Comparison of ENCODE assay signal across 10 cellular contexts in the genomic region with DNA sequence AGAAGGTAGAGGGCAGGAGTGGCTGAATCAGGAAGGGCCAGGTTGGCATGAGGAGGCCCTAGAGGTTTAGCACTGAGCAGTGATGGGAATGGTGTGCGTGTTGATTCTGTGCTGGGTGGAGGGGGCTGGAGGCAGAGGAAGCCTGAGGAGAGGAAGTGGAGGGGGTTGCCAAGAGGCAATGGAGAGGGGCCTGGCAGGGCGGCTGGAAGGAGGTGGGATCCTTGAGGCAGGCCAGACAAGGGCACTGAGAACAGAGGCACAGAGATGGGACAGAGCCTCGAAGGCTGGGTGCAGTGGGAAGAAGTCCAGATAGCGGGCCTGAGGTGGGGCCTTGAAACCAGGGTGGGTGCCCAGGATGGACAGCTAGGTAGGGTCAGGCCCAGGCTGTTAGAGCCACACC. TPM values are rescaled to one million over a fixed set of nuclear protein-coding genes. Genes with fewer than 3 reads are reported as not detected.
DNase-seq lines count a peak whose midpoint lies in the region; ATAC-seq and TF ChIP-seq lines count a peak whose summit lies in the region.
"Had no signal": no experiment of that assay in that cellular context is flagged by ENCODE, and none has a peak within 500 bp of the region (broad histone marks: within the 10 kb centered on the region; RNA-seq: fewer than 3 reads in every experiment).

No MANE protein-coding gene starts in this region.

- no peaks in the 10 kb centered on the region for H3K9me3 ChIP-seq in CD4-positive, alpha-beta T cell (ENCODE audit: control insufficient read depth, low read length)
- no peaks in the 10 kb centered on the region for H3K9me3 ChIP-seq in HEK293 (ENCODE audit: control insufficient read depth, insufficient read depth, low read depth, low read length)

- H3K27me3 ChIP-seq in CD4-positive, alpha-beta T cell (ENCODE audit: control insufficient read depth, insufficient read depth, low read length), result no peaks in the 10 kb centered on the region

- peak overlapping the region; percentile 85 for H3K4me3 Mint-ChIP-seq in CD4-positive, alpha-beta T cell
- peak overlapping the region; percentile 76 for H3K4me3 Mint-ChIP-seq in activated naive CD8-positive, alpha-beta T cell treated with anti-CD3 and anti-CD28 coated beads, Interleukin-2, amount 50 U/mL, for 24 hours
- peak overlapping the region; percentile 79 for H3K4me3 Mint-ChIP-seq in nephron progenitor cell

- peaks cover 15% of the 10 kb centered on the region for H3K36me3 Mint-ChIP-seq in CD4-positive, alpha-beta T cell (ENCODE audit: low read depth)
- peaks cover 41% of the 10 kb centered on the region for H3K36me3 Mint-ChIP-seq in activated naive CD8-positive, alpha-beta T cell treated with anti-CD3 and anti-CD28 coated beads, Interleukin-2, amount 50 U/mL, for 24 hours (ENCODE audit: low read depth)
- H3K36me3 Mint-ChIP-seq in nephron progenitor cell (ENCODE audit: low read depth), result peaks cover 18% of the 10 kb centered on the region

- no peak for TF ChIP-seq CTCF in CD4-positive, alpha-beta T cell (IDR thresholded peaks at IDR 0.05)
- TF ChIP-seq CTCF in HEK293 (tag by site-specific recombination; IDR thresholded peaks at IDR 0.05), result no peak
- TF ChIP-seq CTCF in nephron progenitor cell (IDR thresholded peaks at IDR 0.05), result no peak
- TF ChIP-seq CTCF in GM13977 (IDR thresholded peaks at IDR 0.05; ENCODE audit: extremely low read depth, insufficient read depth, missing control alignments), result no peak

- H3K27ac ChIP-seq in CD4-positive, alpha-beta T cell (ENCODE audit: low read depth, low read length), result peak overlapping the region; percentile 38
- H3K27ac ChIP-seq in HEK293 (ENCODE audit: extremely low read depth, low read depth, low read length), result no peak overlapping the region

- H3K9me3 Mint-ChIP-seq in CD4-positive, alpha-beta T cell, result no peaks in the 10 kb centered on the region
- no peaks in the 10 kb centered on the region for H3K9me3 Mint-ChIP-seq in activated naive CD8-positive, alpha-beta T cell treated with anti-CD3 and anti-CD28 coated beads, Interleukin-2, amount 50 U/mL, for 24 hours
- H3K9me3 Mint-ChIP-seq in nephron progenitor cell, result peaks cover 18% of the 10 kb centered on the region

- in situ Hi-C loops in GM13977 (cut with MboI; ENCODE audit: low pct_unique_long_range_greater_than_20kb, low sequenced_read_pairs, unreplicated experiment), result no loop called here

- H3K4me1 Mint-ChIP-seq in CD4-positive, alpha-beta T cell (ENCODE audit: low read depth), result peaks cover 69% of the 10 kb centered on the region
- H3K4me1 Mint-ChIP-seq in activated naive CD8-positive, alpha-beta T cell treated with anti-CD3 and anti-CD28 coated beads, Interleukin-2, amount 50 U/mL, for 24 hours, result peaks cover 54% of the 10 kb centered on the region
- H3K4me1 Mint-ChIP-seq in nephron progenitor cell, result peaks cover 35% of the 10 kb centered on the region

- no peak overlapping the region for H3K4me3 ChIP-seq in HEK293 (ENCODE audit: low read depth, low read length)

- H3K36me3 ChIP-seq in HEK293 (ENCODE audit: control insufficient read depth in 2 of 2, insufficient read depth in 1 of 2, low read length in 2 of 2), result peaks cover 0 to 16% of the 10 kb centered on the region in 2 experiments; a peak in 1 of 3 replicates

- ATAC-seq in CD4-positive, alpha-beta T cell (ENCODE audit: poor library complexity), result no peak
- ATAC-seq in activated naive CD8-positive, alpha-beta T cell treated with anti-CD3 and anti-CD28 coated beads, Interleukin-2, amount 50 U/mL, for 24 hours, result no peak

- peak overlapping the region; percentile 83 for H3K27ac Mint-ChIP-seq in CD4-positive, alpha-beta T cell
- H3K27ac Mint-ChIP-seq in activated naive CD8-positive, alpha-beta T cell treated with anti-CD3 and anti-CD28 coated beads, Interleukin-2, amount 50 U/mL, for 24 hours, result peak overlapping the region; percentile 79
- H3K27ac Mint-ChIP-seq in nephron progenitor cell, result no peak overlapping the region

- H3K27me3 Mint-ChIP-seq in CD4-positive, alpha-beta T cell, result no peaks in the 10 kb centered on the region
- H3K27me3 Mint-ChIP-seq in activated naive CD8-positive, alpha-beta T cell treated with anti-CD3 and anti-CD28 coated beads, Interleukin-2, amount 50 U/mL, for 24 hours, result no peaks in the 10 kb centered on the region
- peaks cover 2% of the 10 kb centered on the region for H3K27me3 Mint-ChIP-seq in nephron progenitor cell (ENCODE audit: low read depth, poor library complexity)

- POLR2A ChIA-PET in CD4-positive, alpha-beta T cell (lab: Charles Lee), result interaction anchor here (1.0 to 1.7 kb wide), 3 partner anchors 19 to 37 kb away, joined by 3 to 4 read pairs (median 4); no protein-coding TSS in a partner anchor
- POLR2A ChIA-PET in HEK293 (lab: Yijun Ruan, JAX), result no interaction called here

- H3K4me1 ChIP-seq in HEK293 (ENCODE audit: control insufficient read depth, insufficient read depth, low read length), result no peaks in the 10 kb centered on the region

- intact Hi-C loops in CD4-positive, alpha-beta T cell (cut with DNase I, micrococcal nuclease), result loop anchor here in 1 of 2 experiments (10.0 kb wide), 1 partner anchor 52 kb away; no protein-coding TSS in a partner anchor

- CTCF ChIA-PET in CD4-positive, alpha-beta T cell (lab: Charles Lee), result no interaction called here
- CTCF ChIA-PET in HEK293 (lab: Yijun Ruan, JAX), result no interaction called here

- no peak for DNase-seq in CD4-positive, alpha-beta T cell
- no peak for DNase-seq in activated naive CD8-positive, alpha-beta T cell treated with anti-CD3 and anti-CD28 coated beads, Interleukin-2, amount 50 U/mL, for 24 hours
- DNase-seq in nephron progenitor cell (no peak), GM13977 (ENCODE audit: low spot score) (no peak), NCI-H2171 treated with DMSO at 0.1 percent for 48 hours (lab: John Stamatoyannopoulos, UW) (no peak), SK-N-DZ (ENCODE audit: low spot score) (no peak)
- DNase-seq: NCI-H1436 treated with DMSO at 0.1 percent for 48 hours; NK-92 treated with Interleukin-12 subunit alpha and Interleukin-12 subunit beta, amount 100 ng/mL, for 24 hours; SW 1271 had no signal

TF ChIP-seq in HEK293, 187 proteins besides CTCF, POLR2A, EP300 and RAD21:
- no peak for TF ChIP-seq ZNF16 (tag by site-specific recombination; IDR thresholded peaks at IDR 0.05; ENCODE audit: low read depth)
- TF ChIP-seq ZNF239 (tag by site-specific recombination; IDR thresholded peaks at IDR 0.05), result 0 out of 2 replicates have a peak, but pooled peaks have one; percentile 44
- no peak for TF ChIP-seq GFI1B (tag by site-specific recombination; IDR thresholded peaks at IDR 0.05)
- TF ChIP-seq, protein P1, sequence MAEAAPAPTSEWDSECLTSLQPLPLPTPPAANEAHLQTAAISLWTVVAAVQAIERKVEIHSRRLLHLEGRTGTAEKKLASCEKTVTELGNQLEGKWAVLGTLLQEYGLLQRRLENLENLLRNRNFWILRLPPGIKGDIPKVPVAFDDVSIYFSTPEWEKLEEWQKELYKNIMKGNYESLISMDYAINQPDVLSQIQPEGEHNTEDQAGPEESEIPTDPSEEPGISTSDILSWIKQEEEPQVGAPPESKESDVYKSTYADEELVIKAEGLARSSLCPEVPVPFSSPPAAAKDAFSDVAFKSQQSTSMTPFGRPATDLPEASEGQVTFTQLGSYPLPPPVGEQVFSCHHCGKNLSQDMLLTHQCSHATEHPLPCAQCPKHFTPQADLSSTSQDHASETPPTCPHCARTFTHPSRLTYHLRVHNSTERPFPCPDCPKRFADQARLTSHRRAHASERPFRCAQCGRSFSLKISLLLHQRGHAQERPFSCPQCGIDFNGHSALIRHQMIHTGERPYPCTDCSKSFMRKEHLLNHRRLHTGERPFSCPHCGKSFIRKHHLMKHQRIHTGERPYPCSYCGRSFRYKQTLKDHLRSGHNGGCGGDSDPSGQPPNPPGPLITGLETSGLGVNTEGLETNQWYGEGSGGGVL (tag by site-specific recombination; IDR thresholded peaks at IDR 0.05), result peak; percentile 66

RNA-seq across cellular contexts. Expression of gene SH3BP2, which starts 24.3 kb away (rescaled TPM):
- total RNA-seq in CD4-positive, alpha-beta T cell, result 10 to 100 TPM; 30.1 to 30.5 TPM
- polyA plus RNA-seq in SK-N-DZ (2014; cell fraction: cytosol; rRNA removed), result 13.8 and 27.4 TPM in 2 replicates
- 99.4 and 107 TPM in 2 replicates for polyA plus RNA-seq in SK-N-DZ (2014; cell fraction: nucleus; rRNA removed)

RNA-seq across cellular contexts. Expression of gene ADD1, which starts 26.5 kb away (rescaled TPM):
- total RNA-seq in CD4-positive, alpha-beta T cell, result 100 to 1,000 TPM; 153 TPM
- polyA plus RNA-seq in SK-N-DZ (2014; cell fraction: cytosol; rRNA removed), result 101 and 103 TPM in 2 replicates
- 125 and 189 TPM in 2 replicates for polyA plus RNA-seq in SK-N-DZ (2014; cell fraction: nucleus; rRNA removed)
